ENCODE assay signal across 15 cellular contexts in the genomic region with DNA sequence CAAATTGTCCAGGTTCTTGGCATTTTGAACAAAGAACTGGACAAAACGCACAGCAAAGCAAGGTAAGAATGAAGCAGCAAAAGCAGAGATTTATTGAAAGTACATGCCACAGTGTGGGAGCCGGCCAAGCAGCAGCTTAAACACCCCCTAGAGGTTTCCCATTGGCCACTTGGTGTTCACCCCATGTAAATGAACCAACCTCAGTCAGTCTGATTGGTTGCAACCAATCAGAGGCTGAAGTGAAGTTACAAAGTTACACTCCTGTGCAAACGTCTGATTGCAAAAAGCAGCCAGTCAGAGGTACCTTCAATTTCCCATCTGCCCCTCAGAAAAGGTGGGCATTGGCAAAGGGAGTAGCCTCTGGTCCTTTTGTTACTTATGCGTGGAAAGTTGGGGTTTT. TPM values are rescaled to one million over a fixed set of nuclear protein-coding genes. Genes with fewer than 3 reads are reported as not detected.
A peak's percentile ranks its signal among the peaks of the same experiment; 100 is the strongest.
DNase-seq lines count a peak whose midpoint lies in the region; ATAC-seq, FAIRE-seq and TF ChIP-seq lines count a peak whose summit lies in the region.
"Had no signal": no experiment of that assay in that cellular context is flagged by ENCODE, and none has a peak within 500 bp of the region (broad histone marks: within the 10 kb centered on the region; RNA-seq: fewer than 3 reads in every experiment).

No MANE protein-coding gene starts in this region.

- DNase-seq in HepG2 (ENCODE audit: low spot score) (peak; percentile 91), right lobe of liver (no peak), SW480 (ENCODE audit: low spot score) (peak; percentile 41), DMS153 treated with DMSO at 0.1 percent for 48 hours (lab: John Stamatoyannopoulos, UW; ENCODE audit: unreplicated experiment) (no peak), NCI-H2029 (lab: John Stamatoyannopoulos, UW) (no peak)
- DNase-seq: activated B cell treated with CpG ODN at 0.5 μM for 24 hours, activated T-cell treated with anti-CD3 and anti-CD28 coated beads for 4 hours, amniotic stem cell, HCEC 1CT, left cardiac atrium, SHP77 treated with DMSO at 0.1 percent for 48 hours had no signal

- in situ Hi-C loops in HepG2 (cut with HindIII; ENCODE audit: extremely low pct_ligation_motif_present, low pct_unique_long_range_greater_than_20kb) = no loop called here

- peak overlapping the region; percentile 89 for H3K4me2 ChIP-seq in HepG2 (ENCODE audit: low read depth, low read length)
- H3K4me2 ChIP-seq: smooth muscle cell had no signal

- intact Hi-C loops in HepG2 (cut with micrococcal nuclease; ENCODE audit: unreplicated experiment) = no loop called here
- intact Hi-C loops in right lobe of liver (cut with DNase I) = no loop called here

- peak; percentile 97 for FAIRE-seq in HepG2 (lab: Jason Lieb, UNC)
- FAIRE-seq: frontal cortex had no signal

- H3K4me3 ChIP-seq in HepG2 (replicated peaks in 1 of 3; ENCODE audit: insufficient read depth in 1 of 3, low read depth in 2 of 3, low read length in 3 of 3) (peak overlapping the region; percentile 43 to 60 (median 52)), right lobe of liver (no peak overlapping the region)
- H3K4me3 ChIP-seq: smooth muscle cell had no signal

- no peak for TF ChIP-seq CTCF in HepG2 (CRISPR knock-in tag; IDR thresholded peaks at IDR 0.05)
- no peak for TF ChIP-seq CTCF in right lobe of liver (IDR thresholded peaks at IDR 0.05)

- peak; percentile 100 for ATAC-seq in HepG2
- no peak for ATAC-seq in right lobe of liver
- ATAC-seq in GM21737 (IDR thresholded peaks at IDR 0.05; ENCODE audit: unreplicated experiment) = no peak
- ATAC-seq: left cardiac atrium; natural killer cell treated with Interleukin-12 subunit alpha and Interleukin-12 subunit beta and Interleukin-15 and Interleukin-18, amount 100 ng/mL, for 72 hours had no signal

- TF ChIP-seq EP300 in HepG2 (IDR thresholded peaks at IDR 0.05; ENCODE audit: low read depth in 2 of 2, low read length in 2 of 2) (0 out of 4 replicates have a peak, but pooled peaks of 1 of the 2 experiments have one; percentile 13), HepG2 (CRISPR knock-in tag; IDR thresholded peaks at IDR 0.05; ENCODE audit: borderline replicate concordance) (no peak)

- no TSS peak for BruUV-seq in HepG2 (replicated peaks; lab: Mats Ljungman, UMichigan)

- POLR2A ChIA-PET in HepG2 (lab: Yijun Ruan, JAX) = interaction anchor here (0.9 to 4.4 kb wide), 5 partner anchors 8 to 91 kb away, joined by 3 to 44 read pairs (median 6); partner anchors contain the start of gene ZNF263

- H3K79me2 ChIP-seq in HepG2 (ENCODE audit: insufficient read depth, low read length) = no peaks in the 10 kb centered on the region

- no peaks in the 10 kb centered on the region for H3K36me3 ChIP-seq in HepG2 (replicated peaks in 1 of 2; ENCODE audit: control insufficient read depth in 1 of 2, insufficient read depth in 2 of 2, low read length in 2 of 2)
- no peaks in the 10 kb centered on the region for H3K36me3 ChIP-seq in right lobe of liver

- TF ChIP-seq POLR2A in HepG2 (IDR thresholded peaks at IDR 0.05; ENCODE audit: insufficient read depth in 1 of 2, low read depth in 2 of 2, low read length in 2 of 2) = peak; percentile 48 to 84; a peak in 3 of 4 replicates
- TF ChIP-seq POLR2A in right lobe of liver (IDR thresholded peaks at IDR 0.05) = no peak

- CTCF ChIA-PET in HepG2 (lab: Yijun Ruan, JAX; ENCODE audit: low intra/inter-chr PET ratio, low total read pairs) = no interaction called here

- WGBS in HepG2 (ENCODE audit: low lambda C conversion rate) = 12% methylated on average over 3 of the region's 4 CpGs
- WGBS in right lobe of liver (ENCODE audit: insufficient coverage, low coverage, low lambda C conversion rate, missing lambda C conversion rate) = 56% methylated on average over 4 of the region's 4 CpGs

- no peaks in the 10 kb centered on the region; a peak in 1 of 5 replicates for H3K27me3 ChIP-seq in HepG2 (ENCODE audit: control insufficient read depth in 1 of 2, insufficient read depth in 2 of 2, low read length in 2 of 2)
- H3K27me3 ChIP-seq in right lobe of liver = no peaks in the 10 kb centered on the region

- peak overlapping the region; percentile 74 for H3K9ac ChIP-seq in HepG2 (ENCODE audit: insufficient read depth, low read depth, low read length)

- H2AFZ ChIP-seq in HepG2 (ENCODE audit: low read length) = peak overlapping the region; percentile 35

- no peaks in the 10 kb centered on the region for H4K20me1 ChIP-seq in HepG2 (ENCODE audit: insufficient read depth, low read length)

- no peak for TF ChIP-seq RAD21 in HepG2 (CRISPR knock-in tag; IDR thresholded peaks at IDR 0.05)

- peak overlapping the region; percentile 89 for H3K27ac ChIP-seq in HepG2 (ENCODE audit: extremely low read length, insufficient read depth, low read length)
- H3K27ac ChIP-seq in right lobe of liver = no peak overlapping the region

- H3K4me1 ChIP-seq in HepG2 (ENCODE audit: insufficient read depth, low read length) (peaks cover 52% of the 10 kb centered on the region), right lobe of liver (no peaks in the 10 kb centered on the region)

- H3K9me3 ChIP-seq in HepG2 (ENCODE audit: low read length) = no peaks in the 10 kb centered on the region
- no peaks in the 10 kb centered on the region for H3K9me3 ChIP-seq in right lobe of liver

RNA-seq across cellular contexts. Expression of gene ZNF263, which starts 8.8 kb away (rescaled TPM):
- total RNA-seq in HepG2 (2016; rRNA removed; fragmentation: Illumina TruSeq; extraction: Trizol) = 40.3 and 41.2 TPM in 2 replicates
- 5.3 TPM in 2 replicates for total RNA-seq in HepG2 (2016; cell fraction: cytosol; rRNA removed; fragmentation: Illumina TruSeq; extraction: Trizol; ENCODE audit: low read depth)
- 37.2 and 40.1 TPM in 2 replicates for total RNA-seq in HepG2 (2016; cell fraction: insoluble cytoplasmic fraction; rRNA removed; fragmentation: Illumina TruSeq; extraction: Trizol)
- 18.8 and 22.5 TPM in 2 replicates for total RNA-seq in HepG2 (2016; cell fraction: membrane; rRNA removed; fragmentation: Illumina TruSeq; extraction: Trizol)
- total RNA-seq in HepG2 (2016; cell fraction: nucleus; rRNA removed; fragmentation: Illumina TruSeq; extraction: Trizol) = 32.1 and 42.1 TPM in 2 replicates
- 10.2 and 14.7 TPM in 2 replicates for polyA plus RNA-seq in HepG2 (2011; rRNA removed)
- 11.3 and 11.7 TPM in 2 replicates for polyA plus RNA-seq in HepG2 (2011; cell fraction: cytosol; rRNA removed)
- 31.7 and 37.4 TPM in 2 replicates for polyA plus RNA-seq in HepG2 (2011; cell fraction: nucleus; rRNA removed)
- 19.6 and 24.4 TPM in 2 replicates for polyA plus RNA-seq in HepG2 (2012)
- polyA plus RNA-seq in HepG2 (2016; cell fraction: cytosol; fragmentation: Illumina TruSeq; extraction: Trizol; ENCODE audit: low read depth) = 2.7 TPM in 2 replicates
- 30.0 and 30.7 TPM in 2 replicates for polyA plus RNA-seq in HepG2 (2016; cell fraction: insoluble cytoplasmic fraction; fragmentation: Illumina TruSeq; extraction: Trizol; ENCODE audit: low read depth)
- 9.5 and 9.9 TPM in 2 replicates for polyA plus RNA-seq in HepG2 (2016; cell fraction: membrane; fragmentation: Illumina TruSeq; extraction: Trizol; ENCODE audit: low read depth)
- polyA plus RNA-seq in HepG2 (2016; cell fraction: nucleus; fragmentation: Illumina TruSeq; extraction: Trizol; ENCODE audit: insufficient read depth, low read depth) = 40.2 and 42.2 TPM in 2 replicates
- 17.4 and 17.7 TPM in 2 replicates for polyA minus RNA-seq in HepG2 (2011; rRNA and poly(A)+ RNA removed; ENCODE audit: low replicate concordance)
- polyA minus RNA-seq in HepG2 (2011; cell fraction: cytosol; rRNA and poly(A)+ RNA removed) = 10.1 and 13.1 TPM in 2 replicates
- 38.5 and 50.5 TPM in 2 replicates for polyA minus RNA-seq in HepG2 (2011; cell fraction: nucleus; rRNA and poly(A)+ RNA removed)
- total RNA-seq in right lobe of liver = 10 to 100 TPM in 5 of 6 experiments, 1 to 10 TPM in 1; 7.1 to 13.9 (median 11.0) TPM

RNA-seq across cellular contexts. Expression of gene MEFV, which starts 18.1 kb away (rescaled TPM):
- 0.11 TPM in 1 of 2 replicates, not detected in the other for total RNA-seq in HepG2 (2016; rRNA removed; fragmentation: Illumina TruSeq; extraction: Trizol)
- not detected in 2 replicates for total RNA-seq in HepG2 (2016; cell fraction: cytosol; rRNA removed; fragmentation: Illumina TruSeq; extraction: Trizol; ENCODE audit: low read depth)
- not detected in 2 replicates for total RNA-seq in HepG2 (2016; cell fraction: insoluble cytoplasmic fraction; rRNA removed; fragmentation: Illumina TruSeq; extraction: Trizol)
- not detected in 2 replicates for total RNA-seq in HepG2 (2016; cell fraction: membrane; rRNA removed; fragmentation: Illumina TruSeq; extraction: Trizol)
- total RNA-seq in HepG2 (2016; cell fraction: nucleus; rRNA removed; fragmentation: Illumina TruSeq; extraction: Trizol) = not detected in 2 replicates
- polyA plus RNA-seq in HepG2 (2011; rRNA removed) = 0.07 and 0.22 TPM in 2 replicates
- 0.01 TPM in 1 of 2 replicates, not detected in the other for polyA plus RNA-seq in HepG2 (2011; cell fraction: cytosol; rRNA removed)
- 0.07 and 0.16 TPM in 2 replicates for polyA plus RNA-seq in HepG2 (2011; cell fraction: nucleus; rRNA removed)
- 0.09 TPM in 1 of 2 replicates, not detected in the other for polyA plus RNA-seq in HepG2 (2012)
- polyA plus RNA-seq in HepG2 (2016; cell fraction: cytosol; fragmentation: Illumina TruSeq; extraction: Trizol; ENCODE audit: low read depth) = not detected in 2 replicates
- polyA plus RNA-seq in HepG2 (2016; cell fraction: insoluble cytoplasmic fraction; fragmentation: Illumina TruSeq; extraction: Trizol; ENCODE audit: low read depth) = 0.15 TPM in 1 of 2 replicates, not detected in the other
- not detected in 2 replicates for polyA plus RNA-seq in HepG2 (2016; cell fraction: membrane; fragmentation: Illumina TruSeq; extraction: Trizol; ENCODE audit: low read depth)
- polyA plus RNA-seq in HepG2 (2016; cell fraction: nucleus; fragmentation: Illumina TruSeq; extraction: Trizol; ENCODE audit: insufficient read depth, low read depth) = not detected in 2 replicates
- 0.07 and 0.12 TPM in 2 replicates for polyA minus RNA-seq in HepG2 (2011; rRNA and poly(A)+ RNA removed; ENCODE audit: low replicate concordance)
- polyA minus RNA-seq in HepG2 (2011; cell fraction: cytosol; rRNA and poly(A)+ RNA removed) = not detected in 2 replicates
- not detected in 2 replicates for polyA minus RNA-seq in HepG2 (2011; cell fraction: nucleus; rRNA and poly(A)+ RNA removed)
- 1 to 10 TPM in 3 of 6 experiments, under 1 TPM in 3; 0.66 to 1.7 (median 1.0) TPM for total RNA-seq in right lobe of liver
- total RNA-seq: activated B cell treated with CpG ODN at 0.5 μM for 24 hours, smooth muscle cell had no signal
- polyA plus RNA-seq: smooth muscle cell had no signal

RNA-seq across cellular contexts. Expression of gene TIGD7, which starts 30.7 kb away (rescaled TPM):
- total RNA-seq in HepG2 (2016; rRNA removed; fragmentation: Illumina TruSeq; extraction: Trizol) (not detected in 2 replicates), right lobe of liver (1 to 10 TPM in 4 of 6 experiments, under 1 TPM in 2; 0.56 to 1.9 (median 1.7) TPM)
- total RNA-seq in HepG2 (2016; cell fraction: cytosol; rRNA removed; fragmentation: Illumina TruSeq; extraction: Trizol; ENCODE audit: low read depth) = not detected in 2 replicates
- not detected in 2 replicates for total RNA-seq in HepG2 (2016; cell fraction: insoluble cytoplasmic fraction; rRNA removed; fragmentation: Illumina TruSeq; extraction: Trizol)
- total RNA-seq in HepG2 (2016; cell fraction: membrane; rRNA removed; fragmentation: Illumina TruSeq; extraction: Trizol) = not detected in 2 replicates
- not detected in 2 replicates for total RNA-seq in HepG2 (2016; cell fraction: nucleus; rRNA removed; fragmentation: Illumina TruSeq; extraction: Trizol)
- not detected in 2 replicates for polyA plus RNA-seq in HepG2 (2011; rRNA removed)
- not detected in 2 replicates for polyA plus RNA-seq in HepG2 (2011; cell fraction: cytosol; rRNA removed)
- not detected in 2 replicates for polyA plus RNA-seq in HepG2 (2011; cell fraction: nucleus; rRNA removed)
- polyA plus RNA-seq in HepG2 (2012) = 0.63 and 0.88 TPM in 2 replicates
- polyA plus RNA-seq in HepG2 (2016; cell fraction: cytosol; fragmentation: Illumina TruSeq; extraction: Trizol; ENCODE audit: low read depth) = not detected in 2 replicates
- not detected in 2 replicates for polyA plus RNA-seq in HepG2 (2016; cell fraction: insoluble cytoplasmic fraction; fragmentation: Illumina TruSeq; extraction: Trizol; ENCODE audit: low read depth)
- not detected in 2 replicates for polyA plus RNA-seq in HepG2 (2016; cell fraction: membrane; fragmentation: Illumina TruSeq; extraction: Trizol; ENCODE audit: low read depth)
- not detected in 2 replicates for polyA plus RNA-seq in HepG2 (2016; cell fraction: nucleus; fragmentation: Illumina TruSeq; extraction: Trizol; ENCODE audit: insufficient read depth, low read depth)
- polyA minus RNA-seq in HepG2 (2011; rRNA and poly(A)+ RNA removed; ENCODE audit: low replicate concordance) = 0.08 and 2.2 TPM in 2 replicates
- polyA minus RNA-seq in HepG2 (2011; cell fraction: cytosol; rRNA and poly(A)+ RNA removed) = not detected in 2 replicates
- not detected in 2 replicates for polyA minus RNA-seq in HepG2 (2011; cell fraction: nucleus; rRNA and poly(A)+ RNA removed)

RNA-seq across cellular contexts. Expression of gene ZNF75A, which starts 30.8 kb away (rescaled TPM):
- total RNA-seq in HepG2 (2016; rRNA removed; fragmentation: Illumina TruSeq; extraction: Trizol) (1.3 and 2.1 TPM in 2 replicates), right lobe of liver (10 to 100 TPM in 4 of 6 experiments, 1 to 10 TPM in 2; 7.5 to 11.5 (median 10.5) TPM)
- total RNA-seq in HepG2 (2016; cell fraction: cytosol; rRNA removed; fragmentation: Illumina TruSeq; extraction: Trizol; ENCODE audit: low read depth) = 1.1 TPM in 2 replicates
- 1.2 and 2.0 TPM in 2 replicates for total RNA-seq in HepG2 (2016; cell fraction: insoluble cytoplasmic fraction; rRNA removed; fragmentation: Illumina TruSeq; extraction: Trizol)
- 0.31 and 0.77 TPM in 2 replicates for total RNA-seq in HepG2 (2016; cell fraction: membrane; rRNA removed; fragmentation: Illumina TruSeq; extraction: Trizol)
- total RNA-seq in HepG2 (2016; cell fraction: nucleus; rRNA removed; fragmentation: Illumina TruSeq; extraction: Trizol) = 4.0 and 4.9 TPM in 2 replicates
- polyA plus RNA-seq in HepG2 (2011; rRNA removed) = 1.4 and 2.0 TPM in 2 replicates
- polyA plus RNA-seq in HepG2 (2011; cell fraction: cytosol; rRNA removed) = 0.43 and 0.59 TPM in 2 replicates
- polyA plus RNA-seq in HepG2 (2011; cell fraction: nucleus; rRNA removed) = 3.0 and 4.0 TPM in 2 replicates
- polyA plus RNA-seq in HepG2 (2012) = 2.2 and 2.8 TPM in 2 replicates
- polyA plus RNA-seq in HepG2 (2016; cell fraction: cytosol; fragmentation: Illumina TruSeq; extraction: Trizol; ENCODE audit: low read depth) = 0.19 and 0.28 TPM in 2 replicates
- 0.53 and 0.94 TPM in 2 replicates for polyA plus RNA-seq in HepG2 (2016; cell fraction: insoluble cytoplasmic fraction; fragmentation: Illumina TruSeq; extraction: Trizol; ENCODE audit: low read depth)
- polyA plus RNA-seq in HepG2 (2016; cell fraction: membrane; fragmentation: Illumina TruSeq; extraction: Trizol; ENCODE audit: low read depth) = 0.18 and 0.56 TPM in 2 replicates
- 7.5 and 9.8 TPM in 2 replicates for polyA plus RNA-seq in HepG2 (2016; cell fraction: nucleus; fragmentation: Illumina TruSeq; extraction: Trizol; ENCODE audit: insufficient read depth, low read depth)
- 1.4 and 8.3 TPM in 2 replicates for polyA minus RNA-seq in HepG2 (2011; rRNA and poly(A)+ RNA removed; ENCODE audit: low replicate concordance)
- 0.40 and 0.70 TPM in 2 replicates for polyA minus RNA-seq in HepG2 (2011; cell fraction: cytosol; rRNA and poly(A)+ RNA removed)
- 8.1 and 9.4 TPM in 2 replicates for polyA minus RNA-seq in HepG2 (2011; cell fraction: nucleus; rRNA and poly(A)+ RNA removed)

RNA-seq across cellular contexts. Expression of gene ZNF200, which starts 39.5 kb away (rescaled TPM):
- total RNA-seq in HepG2 (2016; rRNA removed; fragmentation: Illumina TruSeq; extraction: Trizol) = 16.5 and 18.0 TPM in 2 replicates
- total RNA-seq in HepG2 (2016; cell fraction: cytosol; rRNA removed; fragmentation: Illumina TruSeq; extraction: Trizol; ENCODE audit: low read depth) = 3.5 and 3.9 TPM in 2 replicates
- total RNA-seq in HepG2 (2016; cell fraction: insoluble cytoplasmic fraction; rRNA removed; fragmentation: Illumina TruSeq; extraction: Trizol) = 15.2 and 18.5 TPM in 2 replicates
- total RNA-seq in HepG2 (2016; cell fraction: membrane; rRNA removed; fragmentation: Illumina TruSeq; extraction: Trizol) = 9.1 and 10.4 TPM in 2 replicates
- 12.6 and 15.6 TPM in 2 replicates for total RNA-seq in HepG2 (2016; cell fraction: nucleus; rRNA removed; fragmentation: Illumina TruSeq; extraction: Trizol)
- polyA plus RNA-seq in HepG2 (2011; rRNA removed) = 3.5 and 4.0 TPM in 2 replicates
- polyA plus RNA-seq in HepG2 (2011; cell fraction: cytosol; rRNA removed) = 1.9 and 2.7 TPM in 2 replicates
- 7.0 and 8.7 TPM in 2 replicates for polyA plus RNA-seq in HepG2 (2011; cell fraction: nucleus; rRNA removed)
- 4.4 and 6.0 TPM in 2 replicates for polyA plus RNA-seq in HepG2 (2012)
- polyA plus RNA-seq in HepG2 (2016; cell fraction: cytosol; fragmentation: Illumina TruSeq; extraction: Trizol; ENCODE audit: low read depth) = 0.78 TPM in 2 replicates
- polyA plus RNA-seq in HepG2 (2016; cell fraction: insoluble cytoplasmic fraction; fragmentation: Illumina TruSeq; extraction: Trizol; ENCODE audit: low read depth) = 14.6 and 15.4 TPM in 2 replicates
- 2.1 and 2.2 TPM in 2 replicates for polyA plus RNA-seq in HepG2 (2016; cell fraction: membrane; fragmentation: Illumina TruSeq; extraction: Trizol; ENCODE audit: low read depth)
- polyA plus RNA-seq in HepG2 (2016; cell fraction: nucleus; fragmentation: Illumina TruSeq; extraction: Trizol; ENCODE audit: insufficient read depth, low read depth) = 18.5 and 20.4 TPM in 2 replicates
- 5.2 and 14.9 TPM in 2 replicates for polyA minus RNA-seq in HepG2 (2011; rRNA and poly(A)+ RNA removed; ENCODE audit: low replicate concordance)
- polyA minus RNA-seq in HepG2 (2011; cell fraction: cytosol; rRNA and poly(A)+ RNA removed) = 4.4 and 4.9 TPM in 2 replicates
- polyA minus RNA-seq in HepG2 (2011; cell fraction: nucleus; rRNA and poly(A)+ RNA removed) = 11.8 and 14.4 TPM in 2 replicates
- 1 to 10 TPM; 1.9 to 4.8 (median 3.5) TPM for total RNA-seq in right lobe of liver

Comparison
In these comparisons a context has a peak if more than half of its experiments do, and no peak if none do; other contexts are left out.
1. DNase-seq: peak in HepG2 (single experiment) and SW480 (single experiment); none in right lobe of liver (0 of 3), DMS153 treated with DMSO at 0.1 percent for 48 hours (single experiment) and NCI-H2029 (single experiment).
2. H3K4me3 ChIP-seq: peak in HepG2 (3 of 3); none in right lobe of liver (0 of 3).